Comparison of ENCODE assay signal across 11 cellular contexts in genomic region chr4:122368786-122369185, GRCh38. TPM values are rescaled to one million over a fixed set of nuclear protein-coding genes. Genes with fewer than 3 reads are reported as not detected.
"Had no signal": no experiment of that assay in that cellular context is flagged by ENCODE, and none has a peak within 500 bp of the region (broad histone marks: within the 10 kb centered on the region; RNA-seq: fewer than 3 reads in every experiment).

No MANE protein-coding gene starts in this region.

RNA-seq across cellular contexts. Expression of gene ADAD1, which starts 10.0 kb away (rescaled TPM):
- total RNA-seq: stomach, suprapubic skin, temporal lobe, thoracic aorta, tibial nerve, transverse colon, upper lobe of left lung, upper lobe of right lung, ureter, urinary bladder, vagina had no signal
- polyA plus RNA-seq: stomach, urinary bladder had no signal
